Comparison of ENCODE assay signal across 24 cellular contexts in the genomic region with DNA sequence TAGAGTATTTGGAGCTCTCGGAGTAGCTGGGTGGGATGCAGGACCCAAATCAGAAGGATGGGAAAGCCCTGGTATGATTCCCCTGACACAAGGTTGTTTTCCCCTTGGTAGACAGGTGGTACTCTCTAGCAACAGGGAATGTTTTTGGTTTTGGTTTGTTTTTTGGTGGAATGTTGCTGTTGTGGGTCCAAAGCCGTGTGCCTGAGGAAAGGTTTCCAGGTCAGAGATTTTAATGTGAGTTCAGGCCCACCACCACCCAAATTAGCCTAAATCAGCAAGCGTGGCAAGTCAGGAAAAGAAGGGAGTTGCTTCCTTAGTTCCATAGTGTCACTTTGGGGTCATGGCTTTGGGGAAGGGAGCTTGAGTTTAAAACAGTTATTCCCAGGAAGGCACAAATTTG.
A peak's percentile ranks its signal among the peaks of the same experiment; 100 is the strongest.
DNase-seq lines count a peak whose midpoint lies in the region; ATAC-seq, FAIRE-seq and TF ChIP-seq lines count a peak whose summit lies in the region.
"Had no signal": no experiment of that assay in that cellular context is flagged by ENCODE, and none has a peak within 500 bp of the region (broad histone marks: within the 10 kb centered on the region; RNA-seq: fewer than 3 reads in every experiment).

No MANE protein-coding gene starts in this region.

- H3K79me1 ChIP-seq in H9 (ENCODE audit: insufficient read depth, low read depth, low read length, poor library complexity, severe bottlenecking), result no peaks in the 10 kb centered on the region

- H3K79me2 ChIP-seq in HepG2 (ENCODE audit: insufficient read depth, low read length) (no peaks in the 10 kb centered on the region), H9 (ENCODE audit: insufficient read depth, low read length) (no peaks in the 10 kb centered on the region)

- H3K36me3 Mint-ChIP-seq in H9 (ENCODE audit: insufficient read depth in 1 of 3, low read depth in 3 of 3) (no peaks in the 10 kb centered on the region), endothelial cell (ENCODE audit: low read depth, unreplicated experiment) (no peaks in the 10 kb centered on the region), type B pancreatic cell (peaks cover 7% of the 10 kb centered on the region)

- H4K5ac ChIP-seq in H9 (ENCODE audit: insufficient read length, low read depth, low read length), result no peak overlapping the region

- no peak overlapping the region for H2BK12ac ChIP-seq in H9 (ENCODE audit: insufficient read length, low read depth, low read length)

- H4K20me1 ChIP-seq in HepG2 (ENCODE audit: insufficient read depth, low read length) (no peaks in the 10 kb centered on the region), H9 (ENCODE audit: control insufficient read depth, insufficient read depth, insufficient read length) (no peaks in the 10 kb centered on the region)

- no peak overlapping the region for H2BK15ac ChIP-seq in H9 (ENCODE audit: low read depth, low read length)

- CTCF ChIA-PET in HepG2 (lab: Yijun Ruan, JAX; ENCODE audit: low intra/inter-chr PET ratio, low total read pairs), result no interaction called here

- in situ Hi-C loops in HepG2 (cut with HindIII; ENCODE audit: extremely low pct_ligation_motif_present, low pct_unique_long_range_greater_than_20kb), result no loop called here

- no peak overlapping the region for H3K14ac ChIP-seq in H9 (ENCODE audit: insufficient read depth, low read length)

- no peak overlapping the region for H4K8ac ChIP-seq in H9 (replicated peaks; ENCODE audit: insufficient read length, low read depth, low read length)

- H3K4me2 ChIP-seq in HepG2 (ENCODE audit: low read depth, low read length) (no peak overlapping the region), H9 (ENCODE audit: insufficient read depth, insufficient read length, low read length) (no peak overlapping the region)

- H3K4me3 ChIP-seq in HepG2 (replicated peaks in 1 of 3; ENCODE audit: insufficient read depth in 1 of 3, low read depth in 2 of 3, low read length in 3 of 3), result no peak overlapping the region
- H3K4me3 ChIP-seq in right lobe of liver, result no peak overlapping the region

- H3K23me2 ChIP-seq in H9 (ENCODE audit: insufficient read length, low read depth, low read length, poor library complexity, severe bottlenecking), result no peaks in the 10 kb centered on the region

- no peak overlapping the region for H3K23ac ChIP-seq in H9 (ENCODE audit: insufficient read length, low read depth, low read length)

- intact Hi-C loops in HepG2 (cut with micrococcal nuclease; ENCODE audit: unreplicated experiment), result no loop called here
- intact Hi-C loops in right lobe of liver (cut with DNase I), result no loop called here

- H3K9ac ChIP-seq in HepG2 (ENCODE audit: insufficient read depth, low read depth, low read length) (no peak overlapping the region), H9 (ENCODE audit: extremely low read depth, insufficient read length, low read length) (no peak overlapping the region)

- peak overlapping the region; percentile 23 for H3K18ac ChIP-seq in H9 (ENCODE audit: insufficient read length, low read depth, low read length)

- peaks cover 0 to 4% of the 10 kb centered on the region in 2 experiments; a peak in 1 of 5 replicates for H3K27me3 ChIP-seq in HepG2 (ENCODE audit: control insufficient read depth in 1 of 2, insufficient read depth in 2 of 2, low read length in 2 of 2)
- H3K27me3 ChIP-seq in right lobe of liver, result no peaks in the 10 kb centered on the region
- H3K27me3 ChIP-seq in H9 (ENCODE audit: insufficient read depth, low read length), result no peaks in the 10 kb centered on the region

- BruUV-seq in HepG2 (replicated peaks; lab: Mats Ljungman, UMichigan), result no TSS peak

- H3K27me3 Mint-ChIP-seq in H9 (ENCODE audit: low read depth) (no peaks in the 10 kb centered on the region), endothelial cell (ENCODE audit: unreplicated experiment) (no peaks in the 10 kb centered on the region), type B pancreatic cell (no peaks in the 10 kb centered on the region)
- H3K27me3 Mint-ChIP-seq: CD4-positive, alpha-beta memory T cell had no signal

- no peaks in the 10 kb centered on the region for H3K4me1 ChIP-seq in HepG2 (ENCODE audit: insufficient read depth, low read length)
- no peaks in the 10 kb centered on the region for H3K4me1 ChIP-seq in right lobe of liver
- H3K4me1 ChIP-seq in H9 (ENCODE audit: insufficient read depth, low read length), result no peaks in the 10 kb centered on the region; the same call in 1 of the 2 replicates

- H3K36me3 ChIP-seq in HepG2 (replicated peaks in 1 of 2; ENCODE audit: control insufficient read depth in 1 of 2, insufficient read depth in 2 of 2, low read length in 2 of 2) (no peaks in the 10 kb centered on the region), right lobe of liver (no peaks in the 10 kb centered on the region)

- H2AK5ac ChIP-seq in H9 (ENCODE audit: insufficient read length, low read length), result no peak overlapping the region

- POLR2A ChIA-PET in HepG2 (lab: Yijun Ruan, JAX), result no interaction called here

- ATAC-seq in HepG2, result peak; percentile 31
- ATAC-seq in right lobe of liver, result no peak
- ATAC-seq in HG03135 (IDR thresholded peaks at IDR 0.05; ENCODE audit: unreplicated experiment), result no peak
- ATAC-seq: HCT116, Panc1 had no signal

- H3K4me1 Mint-ChIP-seq in H9, result peaks cover 10 to 11% of the 10 kb centered on the region in 2 experiments
- peaks cover 31% of the 10 kb centered on the region for H3K4me1 Mint-ChIP-seq in endothelial cell (ENCODE audit: unreplicated experiment)
- peaks cover 11% of the 10 kb centered on the region for H3K4me1 Mint-ChIP-seq in type B pancreatic cell (ENCODE audit: unreplicated experiment)

- TF ChIP-seq EP300 in HepG2 (IDR thresholded peaks at IDR 0.05; ENCODE audit: low read depth in 2 of 2, low read length in 2 of 2) (no peak), HepG2 (CRISPR knock-in tag; IDR thresholded peaks at IDR 0.05; ENCODE audit: borderline replicate concordance) (no peak)

- DNase-seq in HepG2 (ENCODE audit: low spot score), result no peak
- DNase-seq in right lobe of liver, result no peak
- DNase-seq in H9, result no peak
- DNase-seq in endothelial cell (ENCODE audit: low spot score), result no peak
- no peak for DNase-seq in type B pancreatic cell (ENCODE audit: extremely low spot score, unreplicated experiment)
- DNase-seq in NOMO-1 (lab: John Stamatoyannopoulos, UW; ENCODE audit: unreplicated experiment in 2 of 2), result no peak
- DNase-seq: C1 segment of cervical spinal cord; CD4-positive, alpha-beta memory T cell; DMS79 treated with DMSO at 0.1 percent for 48 hours; GF-D8; NCI-H1048; NCI-H1417; NCI-H1694; NCI-H2029 treated with DMSO at 0.1 percent for 48 hours; NCI-H446 treated with DMSO at 0.1 percent for 48 hours; NCI-H526 treated with DMSO at 0.1 percent for 48 hours; SHP77 had no signal

- no peak overlapping the region for H2BK120ac ChIP-seq in H9 (ENCODE audit: low read depth, low read length, poor library complexity, severe bottlenecking)

- no peak overlapping the region for H3T11ph ChIP-seq in H9 (ENCODE audit: low read length)

- no peaks in the 10 kb centered on the region for H3K9me3 ChIP-seq in HepG2 (ENCODE audit: low read length)
- no peaks in the 10 kb centered on the region for H3K9me3 ChIP-seq in right lobe of liver
- no peaks in the 10 kb centered on the region for H3K9me3 ChIP-seq in H9 (ENCODE audit: control insufficient read depth, low read depth, low read length)

- TF ChIP-seq CTCF in HepG2 (CRISPR knock-in tag; IDR thresholded peaks at IDR 0.05) (no peak), right lobe of liver (IDR thresholded peaks at IDR 0.05) (no peak), H9 (conservative IDR thresholded peaks at IDR 0.05) (no peak), endothelial cell (IDR thresholded peaks at IDR 0.05; ENCODE audit: unreplicated experiment) (no peak), type B pancreatic cell (conservative IDR thresholded peaks at IDR 0.05) (no peak)

- TF ChIP-seq RAD21 in HepG2 (CRISPR knock-in tag; IDR thresholded peaks at IDR 0.05), result no peak

- H3K27ac ChIP-seq in HepG2 (ENCODE audit: extremely low read length, insufficient read depth, low read length) (no peak overlapping the region), right lobe of liver (no peak overlapping the region), H9 (ENCODE audit: insufficient read length, low read depth, low read length) (no peak overlapping the region)
- H3K27ac ChIP-seq: HL-60, RWPE1 had no signal

- H3K56ac ChIP-seq in H9 (ENCODE audit: insufficient read length, low read depth, low read length), result no peak overlapping the region

- H3K27ac Mint-ChIP-seq in H9, result peak overlapping the region in 1 of 3 experiments; percentile 49; a peak in 1 of 7 replicates
- H3K27ac Mint-ChIP-seq in endothelial cell (ENCODE audit: unreplicated experiment), result peak overlapping the region; percentile 49
- H3K27ac Mint-ChIP-seq in type B pancreatic cell, result peak overlapping the region; percentile 6

- no peak overlapping the region for H4K91ac ChIP-seq in H9 (ENCODE audit: insufficient read length, low read depth, low read length)

- H2AFZ ChIP-seq in HepG2 (ENCODE audit: low read length), result no peak overlapping the region
- no peak overlapping the region for H2AFZ ChIP-seq in H9 (ENCODE audit: low read length)

- no peak for FAIRE-seq in HepG2 (lab: Jason Lieb, UNC)
- FAIRE-seq: GM12891, H1 had no signal

- 20% methylated on average over 3 of the region's 3 CpGs for WGBS in HepG2 (ENCODE audit: low lambda C conversion rate)
- 75% methylated on average over 2 of the region's 3 CpGs for WGBS in right lobe of liver (ENCODE audit: insufficient coverage, low coverage, low lambda C conversion rate, missing lambda C conversion rate)
- WGBS in H9 (ENCODE audit: extremely low coverage, insufficient read length, low lambda C conversion rate), result no CpG with 5 or more reads among the region's 3 CpGs

- no peak overlapping the region for H2BK5ac ChIP-seq in H9 (ENCODE audit: insufficient read length, low read length)

- no peak overlapping the region for H2BK20ac ChIP-seq in H9 (ENCODE audit: low read depth, low read length, poor library complexity, severe bottlenecking)

- no peaks in the 10 kb centered on the region for H3K9me3 Mint-ChIP-seq in H9
- no peaks in the 10 kb centered on the region for H3K9me3 Mint-ChIP-seq in endothelial cell (ENCODE audit: unreplicated experiment)
- H3K9me3 Mint-ChIP-seq in type B pancreatic cell, result no peaks in the 10 kb centered on the region

- no peak overlapping the region for H3K4ac ChIP-seq in H9 (ENCODE audit: low read depth, low read length)

- no peak overlapping the region for H3K4me3 Mint-ChIP-seq in H9
- no peak overlapping the region for H3K4me3 Mint-ChIP-seq in endothelial cell (ENCODE audit: unreplicated experiment)
- H3K4me3 Mint-ChIP-seq in type B pancreatic cell, result no peak overlapping the region

- TF ChIP-seq POLR2A in HepG2 (IDR thresholded peaks at IDR 0.05; ENCODE audit: insufficient read depth in 1 of 2, low read depth in 2 of 2, low read length in 2 of 2) (no peak), right lobe of liver (IDR thresholded peaks at IDR 0.05) (no peak)

TF ChIP-seq in HepG2, 621 proteins besides CTCF, POLR2A, EP300 and RAD21 (continues in another document):
- no peak for TF ChIP-seq POLR2G (IDR thresholded peaks at IDR 0.05; ENCODE audit: low read depth, low read length)
- TF ChIP-seq ASH2L (IDR thresholded peaks at IDR 0.05; ENCODE audit: insufficient read length, low read depth, low read length), result no peak
